ENCODE assay signal across 30 cellular contexts in genomic region chr6:26602262-26602661, GRCh38.
"Had no signal": no experiment of that assay in that cellular context is flagged by ENCODE, and none has a peak within 500 bp of the region (broad histone marks: within the 10 kb centered on the region; RNA-seq: fewer than 3 reads in every experiment).

No MANE protein-coding gene starts in this region.

- H3K27ac Mint-ChIP-seq: activated B cell treated with CpG ODN at 0.5 μM for 24 hours; activated CD8-positive, alpha-beta T cell treated with anti-CD3 and anti-CD28 coated beads for 36 hours; activated naive CD4-positive, alpha-beta T cell treated with anti-CD3 and anti-CD28 coated beads, Interleukin-2, amount 10 ng/mL, durations not matched to agents 7 days and 5 days; activated naive CD4-positive, alpha-beta T cell treated with anti-CD3 and anti-CD28 coated beads, Interleukin-2, amount 50 U/mL, for 72 hours; T-helper 17 cell; T-helper 2 cell treated with Interferon-gamma antibody and Interleukin-4, amounts not matched to agents 5 μg/mL and 100 μg/mL, for 36 hours had no signal

- ATAC-seq: activated CD4-positive, CD25-positive, alpha-beta regulatory T cell treated with anti-CD3 and anti-CD28 coated beads, Interleukin-2, amount 50 U/mL, for 24 hours; activated CD8-positive, alpha-beta T cell treated with anti-CD3 and anti-CD28 coated beads for 36 hours; activated naive CD4-positive, alpha-beta T cell treated with anti-CD3 and anti-CD28 coated beads, Interleukin-2, amount 50 U/mL, for 72 hours; body of pancreas; effector memory CD8-positive, alpha-beta T cell; foreskin keratinocyte; gastrocnemius medialis; heart right ventricle; T-helper 17 cell had no signal

- H3K27me3 Mint-ChIP-seq: activated B cell treated with CpG ODN at 0.5 μM for 24 hours; activated CD8-positive, alpha-beta T cell treated with anti-CD3 and anti-CD28 coated beads for 36 hours; activated naive CD4-positive, alpha-beta T cell treated with anti-CD3 and anti-CD28 coated beads, Interleukin-2, amount 10 ng/mL, durations not matched to agents 7 days and 5 days; effector memory CD8-positive, alpha-beta T cell; T-helper 17 cell had no signal

- H3K9me3 Mint-ChIP-seq: activated B cell treated with CpG ODN at 0.5 μM for 24 hours; activated CD8-positive, alpha-beta T cell treated with anti-CD3 and anti-CD28 coated beads for 36 hours; activated naive CD4-positive, alpha-beta T cell treated with anti-CD3 and anti-CD28 coated beads, Interleukin-2, amount 10 ng/mL, durations not matched to agents 7 days and 5 days; activated naive CD4-positive, alpha-beta T cell treated with anti-CD3 and anti-CD28 coated beads, Interleukin-2, amount 50 U/mL, for 72 hours; effector memory CD8-positive, alpha-beta T cell; T-helper 2 cell treated with Interferon-gamma antibody and Interleukin-4, amounts not matched to agents 5 μg/mL and 100 μg/mL, for 36 hours had no signal

- DNase-seq: activated B cell treated with CpG ODN at 0.5 μM for 24 hours; activated CD4-positive, alpha-beta T cell treated with anti-CD3 and anti-CD28 coated beads for 48 hours; activated CD4-positive, alpha-beta T cell treated with anti-CD3 and anti-CD28 coated beads, Interleukin-2, amount 50 U/mL, for 1 hour; activated CD4-positive, alpha-beta T cell treated with anti-CD3 and anti-CD28 coated beads, Interleukin-2, amount 50 U/mL, for 48 hours; activated CD8-positive, alpha-beta memory T cell treated with anti-CD3 and anti-CD28 coated beads for 24 hours; activated CD8-positive, alpha-beta T cell treated with anti-CD3 and anti-CD28 coated beads for 36 hours; activated gamma-delta T cell; activated naive CD4-positive, alpha-beta T cell; activated naive CD4-positive, alpha-beta T cell treated with anti-CD3 and anti-CD28 coated beads, Interleukin-2, amount 10 ng/mL, durations not matched to agents 7 days and 5 days; activated T-cell treated with anti-CD3 and anti-CD28 coated beads, Interleukin-2, amount 50 U/mL, for 48 hours; adrenal gland; amygdala; aorta; body of pancreas; caudate nucleus; cortex of kidney; dermis blood vessel endothelial cell; effector CD4-positive, alpha-beta T cell; effector memory CD8-positive, alpha-beta T cell; erythroblast; foreskin keratinocyte; gastrocnemius medialis; heart right ventricle; T-helper 1 cell; T-helper 17 cell; T1000; WERI-Rb-1 had no signal

- H3K4me3 Mint-ChIP-seq: activated B cell treated with CpG ODN at 0.5 μM for 24 hours; activated CD8-positive, alpha-beta T cell treated with anti-CD3 and anti-CD28 coated beads for 36 hours; activated naive CD4-positive, alpha-beta T cell treated with anti-CD3 and anti-CD28 coated beads, Interleukin-2, amount 10 ng/mL, durations not matched to agents 7 days and 5 days; effector memory CD8-positive, alpha-beta T cell; T-helper 17 cell; T-helper 2 cell treated with Interferon-gamma antibody and Interleukin-4, amounts not matched to agents 5 μg/mL and 100 μg/mL, for 36 hours had no signal
